Comparison of ENCODE assay signal across 17 cellular contexts in genomic region chr18:31646332-31646822, GRCh38. TPM values are rescaled to one million over a fixed set of nuclear protein-coding genes. Genes with fewer than 3 reads are reported as not detected.
DNase-seq lines count a peak whose midpoint lies in the region; ATAC-seq and TF ChIP-seq lines count a peak whose summit lies in the region.
"Had no signal": no experiment of that assay in that cellular context is flagged by ENCODE, and none has a peak within 500 bp of the region (broad histone marks: within the 10 kb centered on the region; RNA-seq: fewer than 3 reads in every experiment).

No MANE protein-coding gene starts in this region.

- H2BK15ac ChIP-seq in mesenchymal stem cell (ENCODE audit: low read depth, poor library complexity, severe bottlenecking) = no peak overlapping the region

- H3K4ac ChIP-seq in mesenchymal stem cell (ENCODE audit: low read depth in 1 of 2, low read length in 2 of 2) = no peak overlapping the region

- H2AFZ ChIP-seq in Loucy (ENCODE audit: low read length) = no peak overlapping the region
- H2AFZ ChIP-seq in mesenchymal stem cell (ENCODE audit: low read depth, low read length) = no peak overlapping the region

- peaks cover 7% of the 10 kb centered on the region for H3K79me1 ChIP-seq in mesenchymal stem cell (replicated peaks; ENCODE audit: low read length, poor library complexity, severe bottlenecking)

- no peak overlapping the region for H3K4me3 ChIP-seq in BLaER1 treated with 17β-estradiol and CSF1 and Interleukin-3, amounts not matched to agents 10 nM and 100 nM
- H3K4me3 ChIP-seq in Loucy (ENCODE audit: low read length, poor library complexity, severe bottlenecking) = peak overlapping the region; percentile 65
- peak overlapping the region; percentile 31 for H3K4me3 ChIP-seq in endocrine pancreas (ENCODE audit: control insufficient read depth, insufficient read depth, low read length)
- no peak overlapping the region for H3K4me3 ChIP-seq in testis
- no peak overlapping the region for H3K4me3 ChIP-seq in mesenchymal stem cell (ENCODE audit: insufficient read depth in 1 of 2, low read depth in 1 of 2, low read length in 2 of 2)
- H3K4me3 ChIP-seq: mucosa of descending colon, Peyer's patch had no signal

- no peak overlapping the region for H2BK12ac ChIP-seq in mesenchymal stem cell (ENCODE audit: low read length in 2 of 2)

- ATAC-seq in GM19043 (IDR thresholded peaks at IDR 0.05; ENCODE audit: low read depth, unreplicated experiment) = peak; percentile 28
- ATAC-seq: mucosa of descending colon had no signal

- WGBS in testis, 2 donors = 77 to 78% methylated on average over 5 of the region's 5 CpGs
- WGBS in mesenchymal stem cell = 90% methylated on average over 5 of the region's 5 CpGs

- H2BK5ac ChIP-seq in mesenchymal stem cell (ENCODE audit: low read depth, low read length, poor library complexity, severe bottlenecking) = no peak overlapping the region

- H4K8ac ChIP-seq in mesenchymal stem cell (ENCODE audit: low read length) = no peak overlapping the region

- TF ChIP-seq CTCF in Loucy (conservative IDR thresholded peaks at IDR 0.05; ENCODE audit: low read length) (peak; percentile 64), testis (IDR thresholded peaks at IDR 0.05) (no peak)

- H3K18ac ChIP-seq in mesenchymal stem cell (ENCODE audit: low read depth in 1 of 2, low read length in 2 of 2) = no peak overlapping the region

- no peak for TF ChIP-seq POLR2A in testis (IDR thresholded peaks at IDR 0.05)

- no peak overlapping the region for H4K91ac ChIP-seq in mesenchymal stem cell (ENCODE audit: low read length)

- no peaks in the 10 kb centered on the region for H3K9me2 ChIP-seq in Loucy (replicated peaks; ENCODE audit: low read depth, low read length)

- no peak overlapping the region for H2AK5ac ChIP-seq in mesenchymal stem cell (ENCODE audit: low read length, severe bottlenecking)

- H3K27me3 ChIP-seq in BLaER1 treated with 17β-estradiol and CSF1 and Interleukin-3, amounts not matched to agents 10 nM and 100 nM = no peaks in the 10 kb centered on the region
- H3K27me3 ChIP-seq in Loucy (ENCODE audit: insufficient read depth, low read length, poor library complexity, severe bottlenecking) (no peaks in the 10 kb centered on the region), endocrine pancreas (ENCODE audit: control insufficient read depth, insufficient read depth, low read length) (no peaks in the 10 kb centered on the region), testis (no peaks in the 10 kb centered on the region), mesenchymal stem cell (ENCODE audit: control insufficient read depth in 1 of 2, insufficient read depth in 1 of 2, low read length in 2 of 2) (no peaks in the 10 kb centered on the region)
- H3K27me3 ChIP-seq: Peyer's patch had no signal

- no peak overlapping the region for H3K9ac ChIP-seq in BLaER1 treated with 17β-estradiol and CSF1 and Interleukin-3, amounts not matched to agents 10 nM and 100 nM
- H3K9ac ChIP-seq in Loucy (ENCODE audit: low read depth, low read length, poor library complexity, severe bottlenecking) (peak overlapping the region; percentile 50), endocrine pancreas (ENCODE audit: control insufficient read depth, insufficient read depth, low read length) (no peak overlapping the region), mesenchymal stem cell (ENCODE audit: low read length) (no peak overlapping the region)

- H3K4me2 ChIP-seq in BLaER1 treated with 17β-estradiol and CSF1 and Interleukin-3, amounts not matched to agents 10 nM and 100 nM = peak overlapping the region; percentile 20 to 71 (median 55); a peak in 21 of 22 replicates
- peak overlapping the region; percentile 78 for H3K4me2 ChIP-seq in Loucy (ENCODE audit: low read depth, low read length, poor library complexity, severe bottlenecking)
- H3K4me2 ChIP-seq in mesenchymal stem cell (ENCODE audit: low read length, poor library complexity, severe bottlenecking) = no peak overlapping the region

- H3F3A ChIP-seq in Loucy (ENCODE audit: low read depth) = peaks cover 3% of the 10 kb centered on the region

- intact Hi-C loops in testis (cut with DNase I; ENCODE audit: low total_unique reads) = no loop called here

- no peak overlapping the region for H3K23ac ChIP-seq in mesenchymal stem cell (ENCODE audit: low read length in 2 of 2)

- H3K79me2 ChIP-seq in Loucy (ENCODE audit: insufficient read depth, low read length) = peaks cover 36% of the 10 kb centered on the region; the same call in 1 of the 2 replicates

- H3K9me3 ChIP-seq in BLaER1 treated with 17β-estradiol and CSF1 and Interleukin-3, amounts not matched to agents 10 nM and 100 nM (replicated peaks in 1 of 11) = no peaks in the 10 kb centered on the region
- no peaks in the 10 kb centered on the region for H3K9me3 ChIP-seq in Loucy (ENCODE audit: insufficient read depth, low read depth, low read length)
- H3K9me3 ChIP-seq in endocrine pancreas (ENCODE audit: control insufficient read depth, low read length) = no peaks in the 10 kb centered on the region
- no peaks in the 10 kb centered on the region for H3K9me3 ChIP-seq in testis
- H3K9me3 ChIP-seq in mesenchymal stem cell (ENCODE audit: control insufficient read depth, low read length) = no peaks in the 10 kb centered on the region
- H3K9me3 ChIP-seq: mucosa of descending colon, Peyer's patch had no signal

- no peaks in the 10 kb centered on the region; a peak in 2 of 22 replicates for H3K36me3 ChIP-seq in BLaER1 treated with 17β-estradiol and CSF1 and Interleukin-3, amounts not matched to agents 10 nM and 100 nM
- H3K36me3 ChIP-seq in Loucy (ENCODE audit: insufficient read depth, low read length) (peaks cover 20% of the 10 kb centered on the region; the same call in 1 of the 2 replicates), endocrine pancreas (ENCODE audit: control insufficient read depth, insufficient read depth, low read length) (no peaks in the 10 kb centered on the region), testis (ENCODE audit: low read depth, missing control alignments) (no peaks in the 10 kb centered on the region), mesenchymal stem cell (ENCODE audit: control insufficient read depth in 1 of 2, insufficient read depth in 2 of 2, low read depth in 1 of 2, low read length in 2 of 2) (peaks cover 0 to 6% of the 10 kb centered on the region in 2 experiments)
- H3K36me3 ChIP-seq: Peyer's patch had no signal

- H3K4me1 ChIP-seq in BLaER1 treated with 17β-estradiol and CSF1 and Interleukin-3, amounts not matched to agents 10 nM and 100 nM = peaks cover 12 to 37% (median 19%) of the 10 kb centered on the region in 10 experiments
- H3K4me1 ChIP-seq in Loucy (ENCODE audit: insufficient read depth, low read length, poor library complexity, severe bottlenecking) = peaks cover 57% of the 10 kb centered on the region
- H3K4me1 ChIP-seq in endocrine pancreas (ENCODE audit: control insufficient read depth, insufficient read depth, low read length) = peaks cover 19% of the 10 kb centered on the region
- H3K4me1 ChIP-seq in testis = no peaks in the 10 kb centered on the region
- H3K4me1 ChIP-seq in mesenchymal stem cell (ENCODE audit: control insufficient read depth, insufficient read depth, low read depth, low read length) = peaks cover 3% of the 10 kb centered on the region

- no peak for DNase-seq in UCSD-AML1 (lab: John Stamatoyannopoulos, UW; ENCODE audit: unreplicated experiment)
- no peak for DNase-seq in testis
- DNase-seq in activated gamma-delta T cell (lab: John Stamatoyannopoulos, UW) = no peak
- no peak for DNase-seq in mesenchymal stem cell
- DNase-seq: activated CD4-positive, alpha-beta T cell treated with anti-CD3 and anti-CD28 coated beads, Interleukin-2, amount 50 U/mL, for 48 hours; activated naive CD4-positive, alpha-beta T cell treated with anti-CD3 and anti-CD28 coated beads, Interleukin-2, amount 50 U/mL, for 16 hours; DMS79 treated with DMSO at 0.1 percent for 48 hours; mucosa of descending colon; Peyer's patch; stimulated activated CD4-positive, alpha-beta T cell treated with anti-CD3 and anti-CD28 coated beads, Interleukin-2, amount 100 ng/mL, for 24 hours had no signal

- H3K14ac ChIP-seq in mesenchymal stem cell (ENCODE audit: low read length in 2 of 2) = no peak overlapping the region

- no peak overlapping the region for H2BK120ac ChIP-seq in mesenchymal stem cell (ENCODE audit: low read depth, low read length)

- no peaks in the 10 kb centered on the region for H4K20me1 ChIP-seq in BLaER1 treated with 17β-estradiol and CSF1 and Interleukin-3, amounts not matched to agents 10 nM and 100 nM
- peaks cover 9% of the 10 kb centered on the region for H4K20me1 ChIP-seq in Loucy (ENCODE audit: insufficient read depth, low read length, poor library complexity, severe bottlenecking)

- H3K27ac ChIP-seq in BLaER1 treated with 17β-estradiol and CSF1 and Interleukin-3, amounts not matched to agents 10 nM and 100 nM = no peak overlapping the region
- H3K27ac ChIP-seq in testis = no peak overlapping the region
- no peak overlapping the region for H3K27ac ChIP-seq in mesenchymal stem cell (ENCODE audit: low read length, poor library complexity, severe bottlenecking)
- H3K27ac ChIP-seq: HL-60 had no signal

RNA-seq across cellular contexts. Expression of gene B4GALT6, which starts 38.0 kb away (rescaled TPM):
- 10 to 100 TPM; 14.9 to 19.5 TPM for total RNA-seq in testis
- polyA plus RNA-seq in testis (ENCODE audit: insufficient read depth, low read depth, low replicate concordance) = 12.1 TPM
- 8.3 TPM for polyA plus RNA-seq in mesenchymal stem cell (2013, experiment 1 of 2)
- 9.6 TPM for polyA plus RNA-seq in mesenchymal stem cell (2013, experiment 2 of 2)

RNA-seq across cellular contexts. Expression of gene TTR, which starts 54.7 kb away (rescaled TPM):
- 1 to 10 TPM in 1 of 2 donors, under 1 TPM in 1; 0.63 to 1.1 TPM for total RNA-seq in testis
- 2.8 TPM for polyA plus RNA-seq in testis (ENCODE audit: insufficient read depth, low read depth, low replicate concordance)
- 0.11 TPM for polyA plus RNA-seq in mesenchymal stem cell (2013, experiment 1 of 2)
- not detected for polyA plus RNA-seq in mesenchymal stem cell (2013, experiment 2 of 2)
- total RNA-seq: fibroblast of lung, MCF 10A had no signal
- polyA plus RNA-seq: fibroblast of lung had no signal

Comparison
In these comparisons a context has a peak if more than half of its experiments do, and no peak if none do; other contexts are left out.
1. H3K4me3 ChIP-seq: peak in Loucy (single experiment) and endocrine pancreas (single experiment); none in BLaER1 treated with 17β-estradiol and CSF1 and Interleukin-3, amounts not matched to agents 10 nM and 100 nM (0 of 10), testis (0 of 2) and mesenchymal stem cell (0 of 2).